Comparison of ENCODE assay signal across 22 cellular contexts in the genomic region with DNA sequence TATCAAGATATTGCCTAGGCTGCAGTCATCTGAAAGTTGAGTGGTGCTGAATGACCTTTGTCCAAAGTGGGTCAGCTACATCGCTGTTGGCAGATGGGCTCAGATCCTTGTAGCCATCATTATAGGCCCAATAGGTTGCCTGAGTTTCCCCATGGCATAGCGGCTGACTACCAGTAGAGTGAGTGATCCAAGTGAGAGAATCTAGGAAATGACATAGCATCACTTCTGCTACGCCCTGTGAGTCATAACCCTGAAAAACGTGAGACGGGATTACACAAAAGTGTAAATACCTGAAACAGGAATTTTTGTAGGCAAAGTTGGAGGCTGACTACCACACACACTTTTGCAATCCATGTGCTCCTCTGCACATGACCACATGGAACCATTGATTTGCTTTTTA.
DNase-seq lines count a peak whose midpoint lies in the region; ATAC-seq, FAIRE-seq and TF ChIP-seq lines count a peak whose summit lies in the region.
"Had no signal": no experiment of that assay in that cellular context is flagged by ENCODE, and none has a peak within 500 bp of the region (broad histone marks: within the 10 kb centered on the region; RNA-seq: fewer than 3 reads in every experiment).

No MANE protein-coding gene starts in this region.

- no peak overlapping the region for H2AFZ ChIP-seq in PC-3 (ENCODE audit: low read length)
- H2AFZ ChIP-seq: GM23338 had no signal

- H3K27me3 ChIP-seq in PC-3 (ENCODE audit: low read length): no peaks in the 10 kb centered on the region
- H3K27me3 ChIP-seq: BE2C; BLaER1 treated with 17β-estradiol and CSF1 and Interleukin-3, amounts not matched to agents 10 nM and 100 nM had no signal

- no peak overlapping the region for H3K27ac ChIP-seq in PC-3 (ENCODE audit: low read length)
- H3K27ac ChIP-seq: 22Rv1; A549; BLaER1 treated with 17β-estradiol and CSF1 and Interleukin-3, amounts not matched to agents 10 nM and 100 nM had no signal

- CTCF ChIA-PET in PC-3 (lab: Charles Lee): no interaction called here

- no TSS peak for BruUV-seq in PC-3 (replicated peaks; lab: Mats Ljungman, UMichigan)

- no peaks in the 10 kb centered on the region for H3K9me2 ChIP-seq in PC-3 (replicated peaks; ENCODE audit: low read length)

- POLR2A ChIA-PET in PC-3 (lab: Charles Lee; ENCODE audit: unreplicated experiment): no interaction called here

- no peak overlapping the region for H3K4me2 ChIP-seq in PC-3 (ENCODE audit: low read length)
- H3K4me2 ChIP-seq: A549; BLaER1 treated with 17β-estradiol and CSF1 and Interleukin-3, amounts not matched to agents 10 nM and 100 nM; GM23338 had no signal

- no peaks in the 10 kb centered on the region for H3F3A ChIP-seq in PC-3 (ENCODE audit: low read length, unreplicated experiment)

- H3K36me3 ChIP-seq in PC-3 (ENCODE audit: low read depth, low read length): no peaks in the 10 kb centered on the region
- H3K36me3 ChIP-seq: BE2C; BLaER1 treated with 17β-estradiol and CSF1 and Interleukin-3, amounts not matched to agents 10 nM and 100 nM had no signal

- H3K4me3 ChIP-seq in PC-3 (ENCODE audit: low read length): no peak overlapping the region
- H3K4me3 ChIP-seq: A549; BLaER1 treated with 17β-estradiol and CSF1 and Interleukin-3, amounts not matched to agents 10 nM and 100 nM; GM23338 had no signal

- peak; percentile 3 for DNase-seq in DMS53 (lab: John Stamatoyannopoulos, UW)
- DNase-seq in DMS53 treated with DMSO at 0.1 percent for 48 hours (lab: John Stamatoyannopoulos, UW; ENCODE audit: unreplicated experiment): no peak
- peak; percentile 2 for DNase-seq in A172 (ENCODE audit: low spot score)
- peak; percentile 40 for DNase-seq in PC-3
- no peak for DNase-seq in D721Med (ENCODE audit: insufficient read length, low spot score)
- DNase-seq: ACHN; AML-193; BE2C; CD4-positive, alpha-beta T cell; CD8-positive, alpha-beta memory T cell; DMS79; EL; GF-D8; H9 had no signal

- H3K79me2 ChIP-seq in PC-3 (ENCODE audit: low read length): no peaks in the 10 kb centered on the region

- FAIRE-seq in D721Med (lab: Jason Lieb, UNC): no peak
- FAIRE-seq: A549, GM12891, GM18507 had no signal

- TF ChIP-seq CTCF in PC-3 (conservative IDR thresholded peaks at IDR 0.05; ENCODE audit: low read depth, low read length) (no peak), D721Med (IDR thresholded peaks at IDR 0.05; ENCODE audit: insufficient read depth, missing control alignments) (no peak)

- H3K9me3 ChIP-seq in PC-3 (ENCODE audit: low read length): no peaks in the 10 kb centered on the region
- H3K9me3 ChIP-seq: A549; BE2C; BLaER1 treated with 17β-estradiol and CSF1 and Interleukin-3, amounts not matched to agents 10 nM and 100 nM had no signal

- intact Hi-C loops in PC-3 (cut with micrococcal nuclease): no loop called here

- no peak; the same call in 1 of the 2 replicates for ATAC-seq in PC-3
- no peak for ATAC-seq in HG02885 (IDR thresholded peaks at IDR 0.05; ENCODE audit: poor library complexity, unreplicated experiment)
- ATAC-seq: A549, GM23338, HCT116 had no signal

- H3K9ac ChIP-seq in PC-3 (ENCODE audit: low read length): no peak overlapping the region
- H3K9ac ChIP-seq: BLaER1 treated with 17β-estradiol and CSF1 and Interleukin-3, amounts not matched to agents 10 nM and 100 nM had no signal

- no peaks in the 10 kb centered on the region for H4K20me1 ChIP-seq in PC-3 (ENCODE audit: low read length)
- H4K20me1 ChIP-seq: BLaER1 treated with 17β-estradiol and CSF1 and Interleukin-3, amounts not matched to agents 10 nM and 100 nM had no signal

- no peaks in the 10 kb centered on the region for H3K4me1 ChIP-seq in PC-3 (ENCODE audit: insufficient read depth, low read length)
- H3K4me1 ChIP-seq: A549; BE2C; BLaER1 treated with 17β-estradiol and CSF1 and Interleukin-3, amounts not matched to agents 10 nM and 100 nM had no signal

Comparison
In these comparisons a context has a peak if more than half of its experiments do, and no peak if none do; other contexts are left out.
1. DNase-seq: peak in DMS53 (single experiment), A172 (single experiment) and PC-3 (single experiment); none in DMS53 treated with DMSO at 0.1 percent for 48 hours (single experiment) and D721Med (single experiment).